ENCODE assay signal across 1 cellular context in the genomic region with DNA sequence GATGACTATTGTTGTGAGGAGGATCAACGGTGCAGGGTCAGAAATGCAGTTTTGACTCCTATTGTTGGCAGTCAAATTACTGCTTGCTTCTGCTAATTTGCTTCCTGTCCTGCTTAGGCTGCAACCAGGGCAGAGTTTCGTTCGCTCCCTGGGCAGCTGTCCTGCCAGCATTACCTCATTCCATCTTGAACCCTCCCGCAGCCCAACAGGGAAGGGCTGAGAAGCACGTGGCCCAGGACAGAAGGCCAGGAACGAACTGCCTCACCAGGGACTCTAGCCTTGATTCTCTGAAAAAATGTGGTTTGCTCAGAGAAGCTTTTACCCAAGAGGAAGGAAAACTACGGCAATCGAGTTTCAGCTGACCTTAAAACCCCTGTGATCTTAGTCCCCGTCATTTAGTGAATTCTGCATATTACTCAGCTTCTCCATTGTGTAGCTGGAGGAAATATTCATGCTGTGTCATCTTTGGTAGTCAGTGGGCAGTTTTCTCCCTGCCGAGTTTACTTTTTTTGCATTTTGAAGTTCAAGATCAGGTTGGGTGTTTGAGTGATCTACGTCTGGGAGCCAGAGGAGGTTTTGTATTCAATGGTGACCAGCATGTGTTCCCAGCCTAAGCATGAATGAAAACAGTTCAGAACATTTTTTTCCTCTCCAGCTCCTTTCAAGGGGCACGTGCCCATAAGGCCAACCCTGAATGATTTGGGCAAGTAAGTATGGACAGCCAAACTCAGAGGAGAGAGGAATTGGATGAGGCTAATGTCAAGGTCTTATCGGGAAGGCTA.
TF ChIP-seq lines count a peak whose summit lies in the region.

No MANE protein-coding gene starts in this region.

TF ChIP-seq in IMR-90, 13 proteins besides CTCF, POLR2A, EP300 and RAD21:
- TF ChIP-seq, protein P1, sequence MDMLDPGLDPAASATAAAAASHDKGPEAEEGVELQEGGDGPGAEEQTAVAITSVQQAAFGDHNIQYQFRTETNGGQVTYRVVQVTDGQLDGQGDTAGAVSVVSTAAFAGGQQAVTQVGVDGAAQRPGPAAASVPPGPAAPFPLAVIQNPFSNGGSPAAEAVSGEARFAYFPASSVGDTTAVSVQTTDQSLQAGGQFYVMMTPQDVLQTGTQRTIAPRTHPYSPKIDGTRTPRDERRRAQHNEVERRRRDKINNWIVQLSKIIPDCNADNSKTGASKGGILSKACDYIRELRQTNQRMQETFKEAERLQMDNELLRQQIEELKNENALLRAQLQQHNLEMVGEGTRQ (IDR thresholded peaks at IDR 0.05; ENCODE audit: low read depth, low read length): peak; percentile 54; the same call in 1 of the 2 replicates
- no peak for TF ChIP-seq MAZ (IDR thresholded peaks at IDR 0.05; ENCODE audit: borderline replicate concordance, low read depth, low read length)
- TF ChIP-seq, protein P2, sequence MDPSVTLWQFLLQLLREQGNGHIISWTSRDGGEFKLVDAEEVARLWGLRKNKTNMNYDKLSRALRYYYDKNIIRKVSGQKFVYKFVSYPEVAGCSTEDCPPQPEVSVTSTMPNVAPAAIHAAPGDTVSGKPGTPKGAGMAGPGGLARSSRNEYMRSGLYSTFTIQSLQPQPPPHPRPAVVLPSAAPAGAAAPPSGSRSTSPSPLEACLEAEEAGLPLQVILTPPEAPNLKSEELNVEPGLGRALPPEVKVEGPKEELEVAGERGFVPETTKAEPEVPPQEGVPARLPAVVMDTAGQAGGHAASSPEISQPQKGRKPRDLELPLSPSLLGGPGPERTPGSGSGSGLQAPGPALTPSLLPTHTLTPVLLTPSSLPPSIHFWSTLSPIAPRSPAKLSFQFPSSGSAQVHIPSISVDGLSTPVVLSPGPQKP (IDR thresholded peaks at IDR 0.05; ENCODE audit: borderline replicate concordance, low read depth, low read length): no peak
- TF ChIP-seq RCOR1 (IDR thresholded peaks at IDR 0.05; ENCODE audit: insufficient replicate concordance, low read length): no peak
- peak; percentile 57; the same call in 1 of the 2 replicates for TF ChIP-seq NFE2L2 (IDR thresholded peaks at IDR 0.05; ENCODE audit: low read depth, low read length)
- TF ChIP-seq CHD1 (IDR thresholded peaks at IDR 0.05; ENCODE audit: low read depth, low read length): no peak
- TF ChIP-seq MAFK (IDR thresholded peaks at IDR 0.05; ENCODE audit: low read depth, low read length): no peak
- no peak for TF ChIP-seq SMC3 (IDR thresholded peaks at IDR 0.05; ENCODE audit: low read depth, low read length)
- TF ChIP-seq FOS (IDR thresholded peaks at IDR 0.05; ENCODE audit: low read depth, low read length): no peak
TF ChIP-seq in IMR-90: peak in this region for 2.
